Comparison of ENCODE assay signal across 14 cellular contexts in the genomic region with DNA sequence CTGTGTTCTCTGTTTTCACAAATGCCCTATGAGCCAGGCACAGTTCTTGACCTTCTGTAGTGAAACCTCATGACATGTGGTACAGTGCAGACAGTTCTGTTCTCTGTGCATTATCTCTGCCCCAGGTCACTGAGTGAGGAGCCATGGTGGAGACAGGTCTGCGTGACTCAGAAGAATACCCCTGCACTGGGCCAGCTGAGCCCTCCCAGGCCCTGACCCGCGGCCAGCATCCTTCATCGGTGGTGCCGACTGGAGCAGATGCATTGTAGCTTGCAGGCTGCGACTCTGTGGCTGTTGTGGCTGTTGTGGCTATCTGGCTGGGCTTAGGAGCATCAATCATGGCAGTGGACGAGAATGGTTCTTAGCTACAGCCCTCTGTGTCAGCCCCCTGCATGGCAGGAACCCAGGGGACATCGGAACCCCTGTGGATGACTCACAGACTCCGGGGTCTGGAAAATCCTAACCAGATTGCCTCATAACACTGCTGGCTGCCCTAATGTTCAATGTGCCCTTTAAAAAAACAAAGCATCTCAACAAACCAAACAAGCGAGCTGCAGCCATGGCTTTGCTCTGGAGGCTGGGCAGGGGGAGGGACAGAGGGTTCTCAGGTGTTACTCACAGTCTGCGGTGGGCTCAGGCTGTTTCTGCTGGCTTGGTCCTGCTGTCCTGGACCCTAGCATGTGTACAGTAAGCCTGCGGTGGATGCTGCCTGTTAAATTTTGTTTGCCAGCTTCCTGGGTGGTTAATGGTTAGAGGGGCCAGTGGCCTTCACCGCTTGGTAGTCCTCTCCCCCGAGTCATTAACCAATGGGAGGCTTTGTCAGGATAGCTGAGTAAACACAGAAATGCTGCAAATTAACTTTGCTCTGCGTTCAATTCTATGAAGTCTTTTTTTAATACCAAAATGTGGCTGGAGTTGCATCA. TPM values are rescaled to one million over a fixed set of nuclear protein-coding genes. Genes with fewer than 3 reads are reported as not detected.
DNase-seq lines count a peak whose midpoint lies in the region.
"Had no signal": no experiment of that assay in that cellular context is flagged by ENCODE, and none has a peak within 500 bp of the region (broad histone marks: within the 10 kb centered on the region; RNA-seq: fewer than 3 reads in every experiment).

A gene with protein sequence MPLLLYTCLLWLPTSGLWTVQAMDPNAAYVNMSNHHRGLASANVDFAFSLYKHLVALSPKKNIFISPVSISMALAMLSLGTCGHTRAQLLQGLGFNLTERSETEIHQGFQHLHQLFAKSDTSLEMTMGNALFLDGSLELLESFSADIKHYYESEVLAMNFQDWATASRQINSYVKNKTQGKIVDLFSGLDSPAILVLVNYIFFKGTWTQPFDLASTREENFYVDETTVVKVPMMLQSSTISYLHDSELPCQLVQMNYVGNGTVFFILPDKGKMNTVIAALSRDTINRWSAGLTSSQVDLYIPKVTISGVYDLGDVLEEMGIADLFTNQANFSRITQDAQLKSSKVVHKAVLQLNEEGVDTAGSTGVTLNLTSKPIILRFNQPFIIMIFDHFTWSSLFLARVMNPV (minus strand): TSS at position 689 of the 923 bp plus-strand sequence. CDS start 8,688 bp downstream, outside the sequence.

- no peaks in the 10 kb centered on the region for H3K4me1 ChIP-seq in HAP-1
- H3K4me1 ChIP-seq: breast epithelium had no signal

- in situ Hi-C loops in Caki2 (cut with HindIII; ENCODE audit: low pct_unique_long_range_greater_than_20kb, low sequenced_read_pairs) (no loop called here), HAP-1 (cut with MboI; ENCODE audit: low sequenced_read_pairs) (no loop called here)

- H3K9me3 ChIP-seq in HAP-1, result no peaks in the 10 kb centered on the region

- H3K36me3 ChIP-seq in HAP-1 (replicated peaks), result no peaks in the 10 kb centered on the region
- H3K36me3 ChIP-seq: breast epithelium had no signal

- DNase-seq in Caki2 (ENCODE audit: low read depth) (peak; percentile 80), NCI-H69 (lab: John Stamatoyannopoulos, UW) (peak; percentile 87), fibroblast of gingiva (ENCODE audit: low read depth) (peak; percentile 49), myocyte (ENCODE audit: low read depth) (peak; percentile 22), GF-D8 (lab: John Stamatoyannopoulos, UW) (no peak), dermis blood vessel endothelial cell (no peak), HAP-1 (ENCODE audit: low spot score in 2 of 2) (no peak)
- DNase-seq in activated effector memory CD4-positive, alpha-beta T cell treated with anti-CD3 and anti-CD28 coated beads, Interleukin-2, amount 50 U/mL, for 16 hours, result no peak
- DNase-seq: activated CD8-positive, alpha-beta memory T cell treated with anti-CD3 and anti-CD28 coated beads, Interleukin-2, amount 50 U/mL, for 48 hours; C1 segment of cervical spinal cord; mesendoderm; NCI-H1105 treated with DMSO at 0.1 percent for 48 hours; stimulated activated CD4-positive, alpha-beta T cell treated with anti-CD3 and anti-CD28 coated beads, Interleukin-15, amount 100 ng/mL, for 24 hours had no signal

- no peaks in the 10 kb centered on the region for H3K27me3 ChIP-seq in HAP-1 (ENCODE audit: low read depth)
- H3K27me3 ChIP-seq: breast epithelium had no signal

- H3K4me3 ChIP-seq in HAP-1, result no peak within 1 kb of the TSS
- H3K4me3 ChIP-seq: breast epithelium had no signal

RNA-seq across cellular contexts. Expression of the gene that starts here (rescaled TPM):
- total RNA-seq in Caki2 (2014; rRNA removed; shearing (Covaris generic); ENCODE audit: low replicate concordance), result 3.8 and 8.7 TPM in 2 replicates
- not detected in 2 replicates for total RNA-seq in myocyte
- not detected for polyA plus RNA-seq in myocyte (2012)
- total RNA-seq in dermis blood vessel endothelial cell, result not detected in 2 replicates

Comparison
In these comparisons a context has a peak if more than half of its experiments do, and no peak if none do; other contexts are left out.
1. Peak in DNase-seq in myocyte; RNA of the gene not detected or under 1 TPM.
2. DNase-seq: peak in Caki2 (single experiment), NCI-H69 (single experiment) and fibroblast of gingiva (single experiment); none in GF-D8 (single experiment), dermis blood vessel endothelial cell (single experiment), HAP-1 (0 of 2) and activated effector memory CD4-positive, alpha-beta T cell treated with anti-CD3 and anti-CD28 coated beads, Interleukin-2, amount 50 U/mL, for 16 hours (single experiment).